Comparison of ENCODE assay signal across 11 cellular contexts in genomic region chr7:22992874-22993840, GRCh38. TPM values are rescaled to one million over a fixed set of nuclear protein-coding genes. Genes with fewer than 3 reads are reported as not detected.
DNase-seq lines count a peak whose midpoint lies in the region; ATAC-seq and TF ChIP-seq lines count a peak whose summit lies in the region.
"Had no signal": no experiment of that assay in that cellular context is flagged by ENCODE, and none has a peak within 500 bp of the region (broad histone marks: within the 10 kb centered on the region; RNA-seq: fewer than 3 reads in every experiment).

No MANE protein-coding gene starts in this region.

- TF ChIP-seq CTCF in GM06990 (IDR thresholded peaks at IDR 0.05; ENCODE audit: insufficient read depth, low read length, poor library complexity, severe bottlenecking) = no peak
- no peak for TF ChIP-seq CTCF in tibial artery (IDR thresholded peaks at IDR 0.05)
- no peak for TF ChIP-seq CTCF in transverse colon (IDR thresholded peaks at IDR 0.05)

- H3K36me3 Mint-ChIP-seq in activated CD4-positive, alpha-beta T cell treated with anti-CD3 and anti-CD28 coated beads, Interleukin-2, amount 10 ng/mL, durations not matched to agents 7 days and 5 days (ENCODE audit: low read depth) = peaks cover 41% of the 10 kb centered on the region

- no peaks in the 10 kb centered on the region for H3K27me3 Mint-ChIP-seq in activated CD4-positive, alpha-beta T cell treated with anti-CD3 and anti-CD28 coated beads, Interleukin-2, amount 10 ng/mL, durations not matched to agents 7 days and 5 days

- no peaks in the 10 kb centered on the region for H3K9me3 Mint-ChIP-seq in activated CD4-positive, alpha-beta T cell treated with anti-CD3 and anti-CD28 coated beads, Interleukin-2, amount 10 ng/mL, durations not matched to agents 7 days and 5 days

- no peak for TF ChIP-seq POLR2A in transverse colon (IDR thresholded peaks at IDR 0.05)

- in situ Hi-C loops in transverse colon (cut with MboI; ENCODE audit: low pct_ligation_motif_present in 1 of 4, low pct_unique_long_range_greater_than_20kb in 1 of 4, low sequenced_read_pairs in 3 of 4) = no loop called here

- POLR2A ChIA-PET in activated CD4-positive, alpha-beta T cell treated with anti-CD3 and anti-CD28 coated beads, Interleukin-2, amount 10 ng/mL, durations not matched to agents 7 days and 5 days (lab: Charles Lee) = no interaction called here

- H3K27ac Mint-ChIP-seq in activated CD4-positive, alpha-beta T cell treated with anti-CD3 and anti-CD28 coated beads, Interleukin-2, amount 10 ng/mL, durations not matched to agents 7 days and 5 days = no peak overlapping the region

- H3K4me3 ChIP-seq in GM06990 (replicated peaks; ENCODE audit: low read depth, low read length) (no peak overlapping the region; the same call in 1 of the 2 replicates), tibial artery (no peak overlapping the region), transverse colon (no peak overlapping the region)
- H3K4me3 ChIP-seq: BLaER1 treated with 17β-estradiol and CSF1 and Interleukin-3, amounts not matched to agents 10 nM and 100 nM; HAP-1 had no signal

- TF ChIP-seq EP300 in transverse colon (IDR thresholded peaks at IDR 0.05; ENCODE audit: low read depth) = no peak

- 46 to 74% methylated on average over 3 of the region's 3 CpGs for WGBS in transverse colon (ENCODE audit: low coverage in 1 of 2), 2 donors

- H3K36me3 ChIP-seq in GM06990 (ENCODE audit: control insufficient read depth, insufficient read depth, low read length) (no peaks in the 10 kb centered on the region), tibial artery (no peaks in the 10 kb centered on the region), transverse colon (no peaks in the 10 kb centered on the region)
- H3K36me3 ChIP-seq: HAP-1 had no signal

- H3K4me3 Mint-ChIP-seq in activated CD4-positive, alpha-beta T cell treated with anti-CD3 and anti-CD28 coated beads, Interleukin-2, amount 10 ng/mL, durations not matched to agents 7 days and 5 days = no peak overlapping the region

- peaks cover 0 to 10% (median 3%) of the 10 kb centered on the region in 4 donors for H3K4me1 ChIP-seq in tibial artery
- H3K4me1 ChIP-seq in transverse colon = no peaks in the 10 kb centered on the region

- CTCF ChIA-PET in activated CD4-positive, alpha-beta T cell treated with anti-CD3 and anti-CD28 coated beads, Interleukin-2, amount 10 ng/mL, durations not matched to agents 7 days and 5 days (lab: Charles Lee) = interaction anchor here (0.6 to 1.4 kb wide), 2 partner anchors 15 to 1024 kb away, joined by 3 to 4 read pairs; no protein-coding TSS in a partner anchor

- H3K27ac ChIP-seq in tibial artery (no peak overlapping the region), transverse colon (no peak overlapping the region)
- H3K27ac ChIP-seq: BLaER1 treated with 17β-estradiol and CSF1 and Interleukin-3, amounts not matched to agents 10 nM and 100 nM had no signal

- ATAC-seq in GM19438 (IDR thresholded peaks at IDR 0.05; ENCODE audit: low read depth, unreplicated experiment) = peak; percentile 84
- peak; percentile 61 for ATAC-seq in HG03039 (IDR thresholded peaks at IDR 0.05; ENCODE audit: unreplicated experiment)

- H3K27me3 ChIP-seq in GM06990 (replicated peaks; ENCODE audit: control insufficient read depth, insufficient read depth, low read length) = no peaks in the 10 kb centered on the region
- H3K27me3 ChIP-seq in tibial artery = no peaks in the 10 kb centered on the region
- H3K27me3 ChIP-seq in transverse colon = no peaks in the 10 kb centered on the region
- H3K27me3 ChIP-seq: BLaER1 treated with 17β-estradiol and CSF1 and Interleukin-3, amounts not matched to agents 10 nM and 100 nM had no signal

- H3K9me3 ChIP-seq in tibial artery = no peaks in the 10 kb centered on the region
- no peaks in the 10 kb centered on the region for H3K9me3 ChIP-seq in transverse colon
- H3K9me3 ChIP-seq: HAP-1 had no signal

- H3K4me1 Mint-ChIP-seq in activated CD4-positive, alpha-beta T cell treated with anti-CD3 and anti-CD28 coated beads, Interleukin-2, amount 10 ng/mL, durations not matched to agents 7 days and 5 days = peaks cover 40% of the 10 kb centered on the region

- intact Hi-C loops in tibial artery (cut with DNase I; ENCODE audit: low total_unique reads) (no loop called here), transverse colon (cut with DNase I; ENCODE audit: low total_unique reads) (no loop called here)

- DNase-seq in GM06990 (ENCODE audit: extremely low read depth, insufficient read length) (peak; percentile 44), SKM-1 treated with dmso at 0.1 percent for 144 hours (lab: John Stamatoyannopoulos, UW; ENCODE audit: unreplicated experiment) (no peak), tibial artery (no peak), KG1 (lab: John Stamatoyannopoulos, UW) (no peak), transverse colon (no peak)
- DNase-seq in activated CD4-positive, alpha-beta T cell treated with anti-CD3 and anti-CD28 coated beads, Interleukin-2, amount 10 ng/mL, durations not matched to agents 7 days and 5 days = peak; percentile 20
- DNase-seq: NCI-H2171 had no signal

RNA-seq across cellular contexts. Expression of gene HYCC1, which starts 20.8 kb away (rescaled TPM):
- 10 to 100 TPM; 47.2 to 54.2 TPM for total RNA-seq in activated CD4-positive, alpha-beta T cell treated with anti-CD3 and anti-CD28 coated beads, Interleukin-2, amount 10 ng/mL, durations not matched to agents 7 days and 5 days
- 10 to 100 TPM in 1 of 4 donors, 1 to 10 TPM in 3; 3.7 to 19.8 (median 8.5) TPM for total RNA-seq in transverse colon

Comparison
In these comparisons a context has a peak if more than half of its experiments do, and no peak if none do; other contexts are left out.
1. DNase-seq: peak in GM06990 (single experiment) and activated CD4-positive, alpha-beta T cell treated with anti-CD3 and anti-CD28 coated beads, Interleukin-2, amount 10 ng/mL, durations not matched to agents 7 days and 5 days (single experiment); none in SKM-1 treated with dmso at 0.1 percent for 144 hours (single experiment), tibial artery (0 of 2), KG1 (single experiment) and transverse colon (single experiment).